ENCODE assay signal across 1 cellular context in genomic region chrX:38817004-38817703, GRCh38.
TF ChIP-seq lines count a peak whose summit lies in the region.

No MANE protein-coding gene starts in this region.

TF ChIP-seq in HepG2, 621 proteins besides CTCF, POLR2A, EP300 and RAD21 (continued from another document):
- TF ChIP-seq, protein P1, sequence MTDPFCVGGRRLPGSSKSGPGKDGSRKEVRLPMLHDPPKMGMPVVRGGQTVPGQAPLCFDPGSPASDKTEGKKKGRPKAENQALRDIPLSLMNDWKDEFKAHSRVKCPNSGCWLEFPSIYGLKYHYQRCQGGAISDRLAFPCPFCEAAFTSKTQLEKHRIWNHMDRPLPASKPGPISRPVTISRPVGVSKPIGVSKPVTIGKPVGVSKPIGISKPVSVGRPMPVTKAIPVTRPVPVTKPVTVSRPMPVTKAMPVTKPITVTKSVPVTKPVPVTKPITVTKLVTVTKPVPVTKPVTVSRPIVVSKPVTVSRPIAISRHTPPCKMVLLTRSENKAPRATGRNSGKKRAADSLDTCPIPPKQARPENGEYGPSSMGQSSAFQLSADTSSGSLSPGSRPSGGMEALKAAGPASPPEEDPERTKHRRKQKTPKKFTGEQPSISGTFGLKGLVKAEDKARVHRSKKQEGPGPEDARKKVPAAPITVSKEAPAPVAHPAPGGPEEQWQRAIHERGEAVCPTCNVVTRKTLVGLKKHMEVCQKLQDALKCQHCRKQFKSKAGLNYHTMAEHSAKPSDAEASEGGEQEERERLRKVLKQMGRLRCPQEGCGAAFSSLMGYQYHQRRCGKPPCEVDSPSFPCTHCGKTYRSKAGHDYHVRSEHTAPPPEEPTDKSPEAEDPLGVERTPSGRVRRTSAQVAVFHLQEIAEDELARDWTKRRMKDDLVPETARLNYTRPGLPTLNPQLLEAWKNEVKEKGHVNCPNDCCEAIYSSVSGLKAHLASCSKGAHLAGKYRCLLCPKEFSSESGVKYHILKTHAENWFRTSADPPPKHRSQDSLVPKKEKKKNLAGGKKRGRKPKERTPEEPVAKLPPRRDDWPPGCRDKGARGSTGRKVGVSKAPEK (CRISPR knock-in tag; IDR thresholded peaks at IDR 0.05; ENCODE audit: borderline replicate concordance): no peak
- TF ChIP-seq PAF1 (CRISPR knock-in tag; IDR thresholded peaks at IDR 0.05) (no peak), ELF1 (CRISPR knock-in tag; IDR thresholded peaks at IDR 0.05) (peak; percentile 39; the same call in 1 of the 2 replicates), NFIC (IDR thresholded peaks at IDR 0.05; ENCODE audit: low read length) (peak; percentile 12; the same call in 1 of the 2 replicates), RFXAP (CRISPR knock-in tag; IDR thresholded peaks at IDR 0.05; ENCODE audit: borderline replicate concordance) (no peak), GABPB1 (CRISPR knock-in tag; IDR thresholded peaks at IDR 0.05) (peak; percentile 40; the same call in 1 of the 2 replicates), FOXK2 (IDR thresholded peaks at IDR 0.05) (no peak)
- TF ChIP-seq, protein P2, sequence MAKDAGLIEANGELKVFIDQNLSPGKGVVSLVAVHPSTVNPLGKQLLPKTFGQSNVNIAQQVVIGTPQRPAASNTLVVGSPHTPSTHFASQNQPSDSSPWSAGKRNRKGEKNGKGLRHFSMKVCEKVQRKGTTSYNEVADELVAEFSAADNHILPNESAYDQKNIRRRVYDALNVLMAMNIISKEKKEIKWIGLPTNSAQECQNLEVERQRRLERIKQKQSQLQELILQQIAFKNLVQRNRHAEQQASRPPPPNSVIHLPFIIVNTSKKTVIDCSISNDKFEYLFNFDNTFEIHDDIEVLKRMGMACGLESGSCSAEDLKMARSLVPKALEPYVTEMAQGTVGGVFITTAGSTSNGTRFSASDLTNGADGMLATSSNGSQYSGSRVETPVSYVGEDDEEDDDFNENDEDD (CRISPR knock-in tag; IDR thresholded peaks at IDR 0.05; ENCODE audit: borderline replicate concordance): no peak
